Comparison of ENCODE assay signal across 1 cellular context in genomic region chr20:4918473-4918872, GRCh38.
TF ChIP-seq lines count a peak whose summit lies in the region.

No MANE protein-coding gene starts in this region.

TF ChIP-seq in GM23338, 12 proteins besides CTCF, POLR2A, EP300 and RAD21:
- TF ChIP-seq ZNF462 (CRISPR knock-in tag; IDR thresholded peaks at IDR 0.05) (no peak), EZH2 (IDR thresholded peaks at IDR 0.05; ENCODE audit: low read depth, unreplicated experiment) (no peak), REST (IDR thresholded peaks at IDR 0.05; ENCODE audit: unreplicated experiment) (no peak), ZNF331 (CRISPR knock-in tag; IDR thresholded peaks at IDR 0.05; ENCODE audit: low read depth) (no peak), STAT1 (IDR thresholded peaks at IDR 0.05; ENCODE audit: unreplicated experiment) (no peak), ZNF114 (CRISPR knock-in tag; IDR thresholded peaks at IDR 0.05) (no peak), POLR2AphosphoS5 (IDR thresholded peaks at IDR 0.05; ENCODE audit: low read depth) (no peak), CREB1 (CRISPR knock-in tag; IDR thresholded peaks at IDR 0.05; ENCODE audit: low read depth) (no peak), JUNB (IDR thresholded peaks at IDR 0.05; ENCODE audit: unreplicated experiment) (no peak), NANOG (IDR thresholded peaks at IDR 0.05; ENCODE audit: borderline replicate concordance) (no peak), ETS1 (IDR thresholded peaks at IDR 0.05) (no peak), EZH2phosphoT487 (IDR thresholded peaks at IDR 0.05; ENCODE audit: unreplicated experiment) (no peak)
TF ChIP-seq in GM23338: peak in this region for 0.
